Comparison of ENCODE assay signal across 8 cellular contexts in genomic region chr7:20329389-20330175, GRCh38. TPM values are rescaled to one million over a fixed set of nuclear protein-coding genes. Genes with fewer than 3 reads are reported as not detected.
DNase-seq lines count a peak whose midpoint lies in the region; ATAC-seq and TF ChIP-seq lines count a peak whose summit lies in the region.

No MANE protein-coding gene starts in this region.

- TF ChIP-seq EP300 in sigmoid colon (IDR thresholded peaks at IDR 0.05): no peak

- 0 out of 2 replicates have a peak overlapping the region, but pooled peaks have one; percentile 61 for H2AFZ ChIP-seq in OCI-LY3 (ENCODE audit: low read depth, low read length)

- H3K27ac ChIP-seq in OCI-LY3 (ENCODE audit: low read length): peak overlapping the region; percentile 94
- peak overlapping the region; percentile 74 for H3K27ac ChIP-seq in iPS-20b (ENCODE audit: low read length)
- H3K27ac ChIP-seq in sigmoid colon: peak overlapping the region; percentile 86 to 95 (median 90)

- intact Hi-C loops in sigmoid colon (cut with DNase I): loop anchor here (5.0 to 10.0 kb wide), 2 partner anchors 78 to 265 kb away; no protein-coding TSS in a partner anchor

- H4K20me1 ChIP-seq in OCI-LY3 (ENCODE audit: insufficient read depth, low read length): no peaks in the 10 kb centered on the region

- H3K4me1 ChIP-seq in OCI-LY3 (ENCODE audit: low read length) (peaks cover 35% of the 10 kb centered on the region), iPS-20b (ENCODE audit: insufficient read depth, low read length) (peaks cover 26% of the 10 kb centered on the region; the same call in 1 of the 2 replicates), sigmoid colon (peaks cover 0 to 19% (median 12%) of the 10 kb centered on the region in 4 donors)

- TF ChIP-seq POLR2A in sigmoid colon (IDR thresholded peaks at IDR 0.05): no peak

- WGBS in sigmoid colon, 2 donors: 2 to 7% methylated on average over 27 of the region's 27 CpGs

- in situ Hi-C loops in T47D (cut with HindIII; ENCODE audit: low pct_unique_long_range_greater_than_20kb, low sequenced_read_pairs): no loop called here

- H3K9me3 ChIP-seq in OCI-LY3 (ENCODE audit: insufficient read depth, low read length) (no peaks in the 10 kb centered on the region), iPS-20b (ENCODE audit: insufficient read depth, low read depth, low read length) (no peaks in the 10 kb centered on the region), sigmoid colon (no peaks in the 10 kb centered on the region)

- H3K36me3 ChIP-seq in OCI-LY3 (replicated peaks; ENCODE audit: low read depth, low read length) (no peaks in the 10 kb centered on the region), iPS-20b (ENCODE audit: insufficient read depth, low read depth, low read length) (no peaks in the 10 kb centered on the region), sigmoid colon (no peaks in the 10 kb centered on the region)

- peak; percentile 27 for ATAC-seq in HG03558 (IDR thresholded peaks at IDR 0.05; ENCODE audit: extremely low read depth, unreplicated experiment)

- peak overlapping the region; percentile 97 for H3K4me2 ChIP-seq in OCI-LY3 (ENCODE audit: low read length)

- H3K9ac ChIP-seq in OCI-LY3 (ENCODE audit: low read length) (peak overlapping the region; percentile 85), iPS-20b (ENCODE audit: low read depth, low read length) (peak overlapping the region; percentile 90)

- H3K79me2 ChIP-seq in OCI-LY3 (ENCODE audit: low read length): peaks cover 41% of the 10 kb centered on the region

- H3K27me3 ChIP-seq in OCI-LY3 (ENCODE audit: low read depth, low read length) (no peaks in the 10 kb centered on the region), iPS-20b (ENCODE audit: insufficient read depth, low read length) (peaks cover 17% of the 10 kb centered on the region), sigmoid colon (no peaks in the 10 kb centered on the region)

- DNase-seq in EL (peak; percentile 73), GM20000 (ENCODE audit: low spot score) (peak; percentile 75), T47D (ENCODE audit: low read depth in 1 of 2, low spot score in 1 of 2) (peak; percentile 74 to 95), sigmoid colon (peak; percentile 81), NCI-H2171 (lab: John Stamatoyannopoulos, UW) (no peak)

- peak overlapping the region; percentile 92 for H3K4me3 ChIP-seq in OCI-LY3 (ENCODE audit: low read length)
- H3K4me3 ChIP-seq in iPS-20b (ENCODE audit: low read length): peak overlapping the region; percentile 91
- H3K4me3 ChIP-seq in sigmoid colon: peak overlapping the region; percentile 56 to 81 (median 77)

- TF ChIP-seq CTCF in GM20000 (IDR thresholded peaks at IDR 0.05; ENCODE audit: extremely low read depth, missing control alignments) (no peak), OCI-LY3 (IDR thresholded peaks at IDR 0.05; ENCODE audit: low read depth, low read length) (0 out of 2 replicates have a peak, but pooled peaks have one; percentile 5), sigmoid colon (IDR thresholded peaks at IDR 0.05) (peak in 3 of 4 experiments; percentile 28 to 32 (median 32))

RNA-seq across cellular contexts. Expression of gene ITGB8, which starts 1.1 kb away (rescaled TPM):
- 10 to 100 TPM in 3 of 4 donors, 1 to 10 TPM in 1; 9.0 to 22.4 (median 20.2) TPM for total RNA-seq in sigmoid colon
- 1 to 10 TPM in 1 of 3 donors, under 1 TPM in 2; 0.23 to 1.9 (median 0.60) TPM for polyA plus RNA-seq in sigmoid colon
